Comparison of ENCODE assay signal across 1 cellular context in the genomic region with DNA sequence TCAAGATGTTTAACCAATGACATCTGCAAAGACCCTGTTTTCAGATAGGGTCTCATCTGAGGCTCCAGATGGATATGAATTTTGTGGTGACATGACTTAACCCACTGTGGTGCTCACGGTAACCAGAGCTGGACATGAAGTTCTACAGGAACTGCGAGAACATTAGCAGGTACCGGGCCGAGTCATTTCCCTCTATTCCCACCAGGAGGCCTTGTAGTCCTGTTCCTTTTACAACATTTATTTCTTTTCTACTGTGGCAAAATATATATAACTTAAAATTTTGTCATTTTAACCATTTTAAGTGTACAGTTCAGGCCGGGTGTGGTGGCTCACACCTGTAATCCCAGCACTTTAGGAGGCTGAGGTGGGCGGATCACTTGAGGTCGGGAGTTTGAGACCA.
TF ChIP-seq lines count a peak whose summit lies in the region.

No MANE protein-coding gene starts in this region.

TF ChIP-seq in SK-N-SH treated with all-trans-retinoic acid at 6 μM for 48 hours, 23 proteins besides CTCF, POLR2A, EP300 and RAD21 (continued from another document):
- TF ChIP-seq, protein P1, sequence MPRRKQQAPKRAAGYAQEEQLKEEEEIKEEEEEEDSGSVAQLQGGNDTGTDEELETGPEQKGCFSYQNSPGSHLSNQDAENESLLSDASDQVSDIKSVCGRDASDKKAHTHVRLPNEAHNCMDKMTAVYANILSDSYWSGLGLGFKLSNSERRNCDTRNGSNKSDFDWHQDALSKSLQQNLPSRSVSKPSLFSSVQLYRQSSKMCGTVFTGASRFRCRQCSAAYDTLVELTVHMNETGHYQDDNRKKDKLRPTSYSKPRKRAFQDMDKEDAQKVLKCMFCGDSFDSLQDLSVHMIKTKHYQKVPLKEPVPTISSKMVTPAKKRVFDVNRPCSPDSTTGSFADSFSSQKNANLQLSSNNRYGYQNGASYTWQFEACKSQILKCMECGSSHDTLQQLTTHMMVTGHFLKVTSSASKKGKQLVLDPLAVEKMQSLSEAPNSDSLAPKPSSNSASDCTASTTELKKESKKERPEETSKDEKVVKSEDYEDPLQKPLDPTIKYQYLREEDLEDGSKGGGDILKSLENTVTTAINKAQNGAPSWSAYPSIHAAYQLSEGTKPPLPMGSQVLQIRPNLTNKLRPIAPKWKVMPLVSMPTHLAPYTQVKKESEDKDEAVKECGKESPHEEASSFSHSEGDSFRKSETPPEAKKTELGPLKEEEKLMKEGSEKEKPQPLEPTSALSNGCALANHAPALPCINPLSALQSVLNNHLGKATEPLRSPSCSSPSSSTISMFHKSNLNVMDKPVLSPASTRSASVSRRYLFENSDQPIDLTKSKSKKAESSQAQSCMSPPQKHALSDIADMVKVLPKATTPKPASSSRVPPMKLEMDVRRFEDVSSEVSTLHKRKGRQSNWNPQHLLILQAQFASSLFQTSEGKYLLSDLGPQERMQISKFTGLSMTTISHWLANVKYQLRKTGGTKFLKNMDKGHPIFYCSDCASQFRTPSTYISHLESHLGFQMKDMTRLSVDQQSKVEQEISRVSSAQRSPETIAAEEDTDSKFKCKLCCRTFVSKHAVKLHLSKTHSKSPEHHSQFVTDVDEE (CRISPR knock-in tag; IDR thresholded peaks at IDR 0.05) = no peak
- no peak for TF ChIP-seq TCF4 (CRISPR knock-in tag; IDR thresholded peaks at IDR 0.05; ENCODE audit: borderline replicate concordance)
